Comparison of ENCODE assay signal across 27 cellular contexts in the genomic region with DNA sequence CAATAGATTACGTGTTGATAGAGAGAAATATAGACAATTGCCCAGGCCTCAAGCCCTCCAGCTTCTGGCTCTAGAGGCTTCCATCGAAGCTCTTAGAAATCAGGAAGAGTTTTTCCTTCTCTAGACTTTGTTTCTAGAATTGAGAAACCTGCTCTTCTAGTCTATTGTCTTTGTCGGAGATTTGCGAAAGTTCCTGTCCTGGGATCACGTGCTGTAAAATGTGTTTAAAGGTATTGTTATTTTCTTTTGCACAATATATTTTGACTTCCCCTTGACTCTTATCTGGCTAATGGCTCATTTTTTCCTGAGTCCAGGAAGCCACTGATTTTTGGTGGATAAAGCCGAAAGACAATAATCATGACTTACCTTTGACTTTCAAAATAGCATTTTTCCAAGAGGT. TPM values are rescaled to one million over a fixed set of nuclear protein-coding genes. Genes with fewer than 3 reads are reported as not detected.
"Had no signal": no experiment of that assay in that cellular context is flagged by ENCODE, and none has a peak within 500 bp of the region (broad histone marks: within the 10 kb centered on the region; RNA-seq: fewer than 3 reads in every experiment).

No MANE protein-coding gene starts in this region.

- ATAC-seq: effector memory CD8-positive, alpha-beta T cell; esophagus mucosa; foreskin keratinocyte; gastrocnemius medialis; gastroesophageal sphincter; heart left ventricle; heart right ventricle had no signal

- H3K4me3 ChIP-seq: colonic mucosa, coronary artery, dorsolateral prefrontal cortex, esophagus muscularis mucosa, esophagus squamous epithelium, gastrocnemius medialis, gastroesophageal sphincter, heart left ventricle, heart right ventricle had no signal

- FAIRE-seq: colon, endometrium, endothelial cell of umbilical vein, frontal cortex had no signal

- H3K9me3 ChIP-seq: colonic mucosa, esophagus muscularis mucosa, esophagus squamous epithelium, gastrocnemius medialis, gastroesophageal sphincter, heart left ventricle, heart right ventricle had no signal

- H3K36me3 ChIP-seq: colonic mucosa, esophagus muscularis mucosa, esophagus squamous epithelium, gastrocnemius medialis, gastroesophageal sphincter, heart left ventricle, heart right ventricle had no signal

- H3K27ac ChIP-seq: colonic mucosa, coronary artery, dorsolateral prefrontal cortex, epithelial cell of prostate, esophagus muscularis mucosa, esophagus squamous epithelium, foreskin keratinocyte, gastrocnemius medialis, gastroesophageal sphincter, heart left ventricle, heart right ventricle had no signal

- DNase-seq: colonic mucosa; cortex of kidney; dermis blood vessel endothelial cell; dorsolateral prefrontal cortex; effector CD4-positive, alpha-beta T cell; effector CD8-positive, alpha-beta T cell; effector memory CD4-positive, alpha-beta T cell; effector memory CD8-positive, alpha-beta T cell; endodermal cell; erythroblast; esophagus squamous epithelium; foreskin fibroblast; foreskin keratinocyte; foreskin melanocyte; gastrocnemius medialis; glutamatergic neuron; heart left ventricle; heart right ventricle had no signal

- H3K27me3 ChIP-seq: gastrocnemius medialis had no signal

- H3K4me1 ChIP-seq: colonic mucosa, esophagus muscularis mucosa, esophagus squamous epithelium, foreskin keratinocyte, gastrocnemius medialis, gastroesophageal sphincter, heart left ventricle, heart right ventricle had no signal

RNA-seq across cellular contexts. Expression of a gene that starts 32.1 kb away (rescaled TPM):
- total RNA-seq: endothelial cell of umbilical vein had no signal
- polyA plus RNA-seq: endothelial cell of umbilical vein had no signal
